In the genomic region with DNA sequence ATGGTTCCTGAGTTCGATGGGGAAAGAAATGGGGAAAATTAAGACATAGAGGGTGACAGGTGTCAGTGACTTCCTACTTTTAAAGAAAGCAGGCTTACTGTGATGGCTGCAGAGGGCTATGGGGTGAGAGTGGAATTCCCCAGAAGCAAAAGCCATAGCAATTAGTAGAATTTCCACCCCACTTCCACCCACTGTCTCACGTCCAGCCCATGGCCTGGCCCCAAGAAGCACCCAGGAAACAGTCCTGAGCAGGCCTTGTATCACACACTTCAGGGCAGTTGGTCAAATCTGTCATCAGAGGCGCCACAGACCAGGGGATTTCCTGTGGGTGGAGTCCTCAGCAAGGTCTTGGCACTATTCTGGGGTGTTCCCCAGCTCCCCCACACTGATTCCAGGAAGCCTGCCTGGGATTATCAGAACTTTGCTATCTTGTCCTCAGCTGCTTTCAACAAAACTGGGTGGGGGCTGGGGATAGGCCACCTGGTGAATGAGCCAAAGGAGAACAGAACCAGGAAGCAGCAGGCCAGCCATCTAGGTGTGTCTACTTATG, we compare ENCODE assay signal across 8 cellular contexts.
DNase-seq lines count a peak whose midpoint lies in the region; ATAC-seq and TF ChIP-seq lines count a peak whose summit lies in the region.

No MANE protein-coding gene starts in this region.

- H4K5ac ChIP-seq in H9 (ENCODE audit: insufficient read length, low read depth, low read length), result no peak overlapping the region

- no peak overlapping the region for H2BK15ac ChIP-seq in H9 (ENCODE audit: low read depth, low read length)

- H4K20me1 ChIP-seq in H9 (ENCODE audit: control insufficient read depth, insufficient read depth, insufficient read length), result no peaks in the 10 kb centered on the region

- no peak overlapping the region for H2BK120ac ChIP-seq in H9 (ENCODE audit: low read depth, low read length, poor library complexity, severe bottlenecking)

- H2AFZ ChIP-seq in H9 (ENCODE audit: low read length), result no peak overlapping the region

- H3K4me1 Mint-ChIP-seq in H9, result peaks cover 19 to 23% of the 10 kb centered on the region in 2 experiments
- peaks cover 5% of the 10 kb centered on the region for H3K4me1 Mint-ChIP-seq in glutamatergic neuron (ENCODE audit: low read depth, unreplicated experiment)

- H3K36me3 Mint-ChIP-seq in H9 (ENCODE audit: insufficient read depth in 1 of 3, low read depth in 3 of 3) (peaks cover 0 to 1% (median 0%) of the 10 kb centered on the region in 3 experiments; a peak in 2 of 7 replicates), glutamatergic neuron (ENCODE audit: unreplicated experiment) (peaks cover 8% of the 10 kb centered on the region)

- no peak overlapping the region for H2BK12ac ChIP-seq in H9 (ENCODE audit: insufficient read length, low read depth, low read length)

- DNase-seq in myocyte (ENCODE audit: low read depth) (peak; percentile 34), left lobe of liver (ENCODE audit: low spot score) (no peak), NOMO-1 treated with DMSO at 0.1 percent for 48 hours (lab: John Stamatoyannopoulos, UW; ENCODE audit: unreplicated experiment) (no peak), H9 (no peak), glutamatergic neuron (no peak)

- H3K79me2 ChIP-seq in H9 (ENCODE audit: insufficient read depth, low read length), result no peaks in the 10 kb centered on the region

- H4K8ac ChIP-seq in H9 (replicated peaks; ENCODE audit: insufficient read length, low read depth, low read length), result no peak overlapping the region

- H3T11ph ChIP-seq in H9 (ENCODE audit: low read length), result no peak overlapping the region

- no peak overlapping the region for H2BK5ac ChIP-seq in H9 (ENCODE audit: insufficient read length, low read length)

- H3K27me3 Mint-ChIP-seq in H9 (ENCODE audit: low read depth), result no peaks in the 10 kb centered on the region
- no peaks in the 10 kb centered on the region for H3K27me3 Mint-ChIP-seq in glutamatergic neuron (ENCODE audit: unreplicated experiment)

- no peak overlapping the region for H3K56ac ChIP-seq in H9 (ENCODE audit: insufficient read length, low read depth, low read length)

- no peak overlapping the region for H2AK5ac ChIP-seq in H9 (ENCODE audit: insufficient read length, low read length)

- H3K4ac ChIP-seq in H9 (ENCODE audit: low read depth, low read length), result no peak overlapping the region

- no peak overlapping the region for H3K23ac ChIP-seq in H9 (ENCODE audit: insufficient read length, low read depth, low read length)

- no peak overlapping the region for H3K4me2 ChIP-seq in H9 (ENCODE audit: insufficient read depth, insufficient read length, low read length)

- no peak overlapping the region for H2BK20ac ChIP-seq in H9 (ENCODE audit: low read depth, low read length, poor library complexity, severe bottlenecking)

- peaks cover 13% of the 10 kb centered on the region; the same call in 1 of the 2 replicates for H3K4me1 ChIP-seq in H9 (ENCODE audit: insufficient read depth, low read length)

- H3K27ac Mint-ChIP-seq in H9 (peak overlapping the region in 1 of 3 experiments; percentile 54; a peak in 1 of 7 replicates), glutamatergic neuron (ENCODE audit: unreplicated experiment) (no peak overlapping the region)

- no peaks in the 10 kb centered on the region for H3K23me2 ChIP-seq in H9 (ENCODE audit: insufficient read length, low read depth, low read length, poor library complexity, severe bottlenecking)

- no peak for TF ChIP-seq CTCF in H9 (conservative IDR thresholded peaks at IDR 0.05)
- no peak for TF ChIP-seq CTCF in glutamatergic neuron (IDR thresholded peaks at IDR 0.05; ENCODE audit: partially characterized antibody, unreplicated experiment)

- no peaks in the 10 kb centered on the region for H3K27me3 ChIP-seq in H9 (ENCODE audit: insufficient read depth, low read length)

- ATAC-seq in GM19043 (IDR thresholded peaks at IDR 0.05; ENCODE audit: low read depth, unreplicated experiment) (peak; percentile 71), HG03060 (IDR thresholded peaks at IDR 0.05; ENCODE audit: low read depth, unreplicated experiment) (peak; percentile 45), left lobe of liver (no peak)
- ATAC-seq in activated CD4-positive, CD25-positive, alpha-beta regulatory T cell treated with anti-CD3 and anti-CD28 coated beads, Interleukin-2, amount 50 U/mL, for 24 hours, result peak; percentile 74 to 80

- no peaks in the 10 kb centered on the region for H3K79me1 ChIP-seq in H9 (ENCODE audit: insufficient read depth, low read depth, low read length, poor library complexity, severe bottlenecking)

- H3K27ac ChIP-seq in H9 (ENCODE audit: insufficient read length, low read depth, low read length), result no peak overlapping the region

- H3K9ac ChIP-seq in H9 (ENCODE audit: extremely low read depth, insufficient read length, low read length), result no peak overlapping the region

- H3K14ac ChIP-seq in H9 (ENCODE audit: insufficient read depth, low read length), result no peak overlapping the region

- H3K18ac ChIP-seq in H9 (ENCODE audit: insufficient read length, low read depth, low read length), result no peak overlapping the region

- no peak overlapping the region for H4K91ac ChIP-seq in H9 (ENCODE audit: insufficient read length, low read depth, low read length)

- H3K4me3 Mint-ChIP-seq in H9, result no peak overlapping the region
- H3K4me3 Mint-ChIP-seq in glutamatergic neuron (ENCODE audit: unreplicated experiment), result no peak overlapping the region

- H3K9me3 ChIP-seq in H9 (ENCODE audit: control insufficient read depth, low read depth, low read length), result no peaks in the 10 kb centered on the region

- H3K9me3 Mint-ChIP-seq in H9 (peaks cover 0 to 3% of the 10 kb centered on the region in 2 experiments; a peak in 2 of 5 replicates), glutamatergic neuron (ENCODE audit: unreplicated experiment) (no peaks in the 10 kb centered on the region)

- WGBS in H9 (ENCODE audit: extremely low coverage, insufficient read length, low lambda C conversion rate), result no CpG with 5 or more reads among the region's 3 CpGs
